ENCODE assay signal across 17 cellular contexts in the genomic region with DNA sequence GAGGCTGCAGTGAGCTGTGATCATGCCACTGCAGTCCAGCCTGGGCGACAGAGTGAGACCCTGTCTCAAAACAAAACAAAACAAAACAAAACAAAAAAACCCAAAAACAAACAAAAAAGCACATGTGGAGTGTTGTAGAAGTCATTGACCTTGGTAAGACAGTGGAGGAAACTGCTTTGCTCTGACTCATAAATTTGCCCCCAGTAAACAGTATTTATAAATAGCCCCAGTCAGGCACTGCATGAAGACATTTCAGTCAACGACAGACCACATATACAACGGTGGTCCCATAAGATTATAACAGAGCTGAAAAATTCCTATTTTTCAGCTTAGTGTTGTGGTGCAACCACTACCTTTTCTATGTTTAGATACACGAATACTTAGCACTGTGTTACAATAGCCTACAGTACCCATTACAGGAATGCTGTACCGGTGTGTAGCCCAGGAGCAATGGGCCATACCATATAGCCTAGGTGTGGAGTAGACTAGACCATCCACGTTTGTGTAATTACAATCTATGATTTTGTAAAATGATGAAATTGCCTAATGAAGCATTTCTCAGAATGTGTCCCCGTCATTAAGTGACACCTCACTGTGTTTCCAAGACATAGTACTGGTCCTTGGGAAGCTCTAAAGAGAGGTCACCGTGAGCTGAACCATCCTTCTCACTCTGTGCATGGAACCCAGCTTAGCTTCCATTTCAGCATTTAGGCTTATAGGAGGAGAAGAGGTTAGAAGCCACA. TPM values are rescaled to one million over a fixed set of nuclear protein-coding genes. Genes with fewer than 3 reads are reported as not detected.
DNase-seq lines count a peak whose midpoint lies in the region; ATAC-seq and TF ChIP-seq lines count a peak whose summit lies in the region.
"Had no signal": no experiment of that assay in that cellular context is flagged by ENCODE, and none has a peak within 500 bp of the region (broad histone marks: within the 10 kb centered on the region; RNA-seq: fewer than 3 reads in every experiment).

No MANE protein-coding gene starts in this region.

- no peak for ATAC-seq in GM18861 (IDR thresholded peaks at IDR 0.05; ENCODE audit: unreplicated experiment)
- ATAC-seq in GM21526 (IDR thresholded peaks at IDR 0.05; ENCODE audit: low FRiP score, unreplicated experiment), result no peak
- no peak for ATAC-seq in CD4-positive, alpha-beta T cell (ENCODE audit: poor library complexity)
- ATAC-seq: Right ventricle myocardium inferior had no signal

- intact Hi-C loops in CD4-positive, alpha-beta T cell (cut with DNase I, micrococcal nuclease), result no loop called here

- H3K27me3 ChIP-seq in BLaER1 (no peaks in the 10 kb centered on the region), GM06990 (replicated peaks; ENCODE audit: control insufficient read depth, insufficient read depth, low read length) (no peaks in the 10 kb centered on the region), SU-DHL-6 (ENCODE audit: low read length) (no peaks in the 10 kb centered on the region)
- H3K27me3 ChIP-seq in CD4-positive, alpha-beta T cell (ENCODE audit: control insufficient read depth, insufficient read depth, low read length), result no peaks in the 10 kb centered on the region
- H3K27me3 ChIP-seq: right atrium auricular region had no signal

- peak overlapping the region; percentile 69 for H3K4me3 ChIP-seq in BLaER1
- peak overlapping the region; percentile 74 for H3K4me3 ChIP-seq in GM06990 (replicated peaks; ENCODE audit: low read depth, low read length)
- H3K4me3 ChIP-seq in SU-DHL-6 (ENCODE audit: insufficient read depth, low read length, poor library complexity, severe bottlenecking), result peak overlapping the region; percentile 81

- POLR2A ChIA-PET in RWPE1 (lab: Yijun Ruan, JAX; ENCODE audit: low non-redundant PET), result no interaction called here
- POLR2A ChIA-PET in CD4-positive, alpha-beta T cell (lab: Charles Lee), result interaction anchor here (0.6 kb wide), 1 partner anchor 333 kb away, joined by 4 read pairs; no protein-coding TSS in a partner anchor

- CTCF ChIA-PET in RWPE1 (lab: Yijun Ruan, JAX), result no interaction called here
- CTCF ChIA-PET in CD4-positive, alpha-beta T cell (lab: Charles Lee), result no interaction called here

- TF ChIP-seq CTCF in GM06990 (IDR thresholded peaks at IDR 0.05; ENCODE audit: insufficient read depth, low read length, poor library complexity, severe bottlenecking) (no peak), SU-DHL-6 (IDR thresholded peaks at IDR 0.05; ENCODE audit: insufficient read depth, low read length, poor library complexity, severe bottlenecking) (no peak), RWPE1 (conservative IDR thresholded peaks at IDR 0.05; ENCODE audit: low read depth) (no peak)
- no peak for TF ChIP-seq CTCF in CD4-positive, alpha-beta T cell (IDR thresholded peaks at IDR 0.05)

- H4K20me1 ChIP-seq in BLaER1 (no peaks in the 10 kb centered on the region), SU-DHL-6 (ENCODE audit: low read depth, low read length) (no peaks in the 10 kb centered on the region)

- H3K27ac ChIP-seq in BLaER1 (peak overlapping the region; percentile 80), SU-DHL-6 (ENCODE audit: low read depth, low read length) (peak overlapping the region; percentile 74), RWPE1 (no peak overlapping the region)
- H3K27ac ChIP-seq in CD4-positive, alpha-beta T cell (ENCODE audit: low read depth, low read length), result no peak overlapping the region

- H3K4me1 ChIP-seq in BLaER1, result peaks cover 42% of the 10 kb centered on the region

- H3K4me2 ChIP-seq in BLaER1, result peak overlapping the region; percentile 94
- peak overlapping the region; percentile 70 for H3K4me2 ChIP-seq in SU-DHL-6 (ENCODE audit: low read depth, low read length, poor library complexity, severe bottlenecking)

- no peaks in the 10 kb centered on the region for H3K27me3 Mint-ChIP-seq in CD4-positive, alpha-beta T cell
- H3K27me3 Mint-ChIP-seq: CD4-positive, CD25-positive, alpha-beta regulatory T cell had no signal

- H3K9ac ChIP-seq in BLaER1 (peak overlapping the region; percentile 78), SU-DHL-6 (ENCODE audit: low read length) (peak overlapping the region; percentile 76)

- DNase-seq in GM06990 (ENCODE audit: extremely low read depth, insufficient read length), result no peak
- peak; percentile 26 for DNase-seq in iris pigment epithelial cell (ENCODE audit: low read depth)
- no peak for DNase-seq in RWPE1 (ENCODE audit: low spot score)
- no peak for DNase-seq in CD4-positive, alpha-beta T cell
- DNase-seq: CD4-positive, CD25-positive, alpha-beta regulatory T cell; kidney; NCI-H1694; NCI-H524 treated with DMSO at 0.1 percent for 48 hours; substantia nigra had no signal

- H3K9me3 ChIP-seq in BLaER1, result peaks cover 17% of the 10 kb centered on the region
- H3K9me3 ChIP-seq in SU-DHL-6 (ENCODE audit: insufficient read depth, low read length), result no peaks in the 10 kb centered on the region
- no peaks in the 10 kb centered on the region for H3K9me3 ChIP-seq in CD4-positive, alpha-beta T cell (ENCODE audit: control insufficient read depth, low read length)
- H3K9me3 ChIP-seq: right atrium auricular region had no signal

- H3K4me3 Mint-ChIP-seq in CD4-positive, alpha-beta T cell, result no peak overlapping the region
- H3K4me3 Mint-ChIP-seq: nephron had no signal

- H3K27ac Mint-ChIP-seq in CD4-positive, alpha-beta T cell, result no peak overlapping the region

- H3K4me1 Mint-ChIP-seq in CD4-positive, alpha-beta T cell (ENCODE audit: low read depth), result peaks cover 16% of the 10 kb centered on the region

- no peak overlapping the region for H2AFZ ChIP-seq in SU-DHL-6 (ENCODE audit: low read depth, low read length, severe bottlenecking)

- no peaks in the 10 kb centered on the region for H3K9me3 Mint-ChIP-seq in CD4-positive, alpha-beta T cell
- H3K9me3 Mint-ChIP-seq: CD4-positive, CD25-positive, alpha-beta regulatory T cell; nephron had no signal

- H3K36me3 ChIP-seq in BLaER1, result peaks cover 44% of the 10 kb centered on the region
- H3K36me3 ChIP-seq in GM06990 (ENCODE audit: control insufficient read depth, insufficient read depth, low read length), result peaks cover 3% of the 10 kb centered on the region
- H3K36me3 ChIP-seq in SU-DHL-6 (ENCODE audit: low read length), result no peaks in the 10 kb centered on the region
- H3K36me3 ChIP-seq: right atrium auricular region had no signal

- H3K9me2 ChIP-seq in SU-DHL-6 (replicated peaks; ENCODE audit: insufficient read depth, low read length), result no peaks in the 10 kb centered on the region

- peaks cover 44% of the 10 kb centered on the region for H3K79me2 ChIP-seq in SU-DHL-6 (ENCODE audit: insufficient read depth, low read length)

- H3K36me3 Mint-ChIP-seq in CD4-positive, alpha-beta T cell (ENCODE audit: low read depth), result no peaks in the 10 kb centered on the region
- H3K36me3 Mint-ChIP-seq: CD4-positive, CD25-positive, alpha-beta regulatory T cell had no signal

- no peaks in the 10 kb centered on the region; the same call in 1 of the 2 replicates for H3F3A ChIP-seq in SU-DHL-6 (ENCODE audit: insufficient read depth)

RNA-seq across cellular contexts. Expression of a gene that starts 1.1 kb away (rescaled TPM):
- under 1 TPM; 0.11 to 0.14 TPM for total RNA-seq in CD4-positive, alpha-beta T cell
- total RNA-seq: G401 had no signal

RNA-seq across cellular contexts. Expression of a gene that starts 44.0 kb away (rescaled TPM):
- total RNA-seq in CD4-positive, alpha-beta T cell, result 10 to 100 TPM; 10.3 to 11.4 TPM

Comparison
In these comparisons a context has a peak if more than half of its experiments do, and no peak if none do; other contexts are left out.
1. H3K27ac ChIP-seq: peak in BLaER1 (single experiment) and SU-DHL-6 (single experiment); none in RWPE1 (single experiment) and CD4-positive, alpha-beta T cell (single experiment).
2. Peak in every context shown above with its lines, with median percentiles within 50 percentile points of each other: H3K4me3 ChIP-seq.